9 cellular contexts compared by ENCODE assay signal in the genomic region with DNA sequence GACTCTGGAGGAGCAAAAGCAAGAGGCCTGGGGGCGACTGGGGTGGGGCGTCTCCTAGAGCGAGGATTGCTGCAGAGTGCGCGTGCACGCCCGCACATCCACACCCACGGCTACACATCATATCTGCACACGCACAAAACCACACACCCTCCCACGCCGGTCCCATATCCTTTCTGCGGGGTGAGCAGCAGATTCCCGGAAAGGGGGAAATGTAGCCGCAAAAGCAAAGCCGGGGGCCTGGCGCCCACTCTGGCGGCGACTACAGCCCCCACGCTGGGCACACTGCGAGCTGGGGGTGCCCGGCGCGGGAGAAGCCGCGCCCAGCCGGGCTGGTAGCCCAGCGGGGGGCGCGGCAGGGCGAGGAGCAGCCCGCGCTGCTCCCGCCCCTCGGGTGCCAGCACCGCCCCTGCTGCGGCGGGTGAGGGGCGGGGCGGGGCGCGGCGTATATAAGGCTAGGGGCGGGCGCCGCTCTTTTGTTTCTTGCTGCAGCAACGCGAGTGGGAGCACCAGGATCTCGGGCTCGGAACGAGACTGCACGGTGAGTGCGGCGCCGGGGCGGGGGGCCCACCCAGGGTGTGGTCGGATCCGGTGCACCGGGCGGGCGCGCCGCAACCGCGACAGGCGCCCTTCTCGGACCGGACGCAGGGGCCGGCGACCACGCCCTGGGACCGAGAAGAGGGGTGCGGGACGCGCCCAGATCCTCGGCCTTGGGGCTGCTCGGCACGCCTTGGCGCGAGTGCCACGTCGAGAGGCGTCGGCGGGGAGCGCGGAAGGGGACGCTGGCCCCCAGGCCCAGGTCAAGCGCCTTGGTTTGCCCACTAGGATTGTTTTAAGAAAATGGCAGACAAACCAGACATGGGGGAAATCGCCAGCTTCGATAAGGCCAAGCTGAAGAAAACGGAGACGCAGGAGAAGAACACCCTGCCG. TPM values are rescaled to one million over a fixed set of nuclear protein-coding genes. Genes with fewer than 3 reads are reported as not detected.
A peak's percentile ranks its signal among the peaks of the same experiment; 100 is the strongest.
DNase-seq lines count a peak whose midpoint lies in the region; ATAC-seq, FAIRE-seq and TF ChIP-seq lines count a peak whose summit lies in the region.
"Had no signal": no experiment of that assay in that cellular context is flagged by ENCODE, and none has a peak within 500 bp of the region (broad histone marks: within the 10 kb centered on the region; RNA-seq: fewer than 3 reads in every experiment).

A gene (plus strand): TSS at position 476 of the 927 bp plus-strand sequence.

- H3K36me3 ChIP-seq in BJ (ENCODE audit: control insufficient read depth, insufficient read depth, low read length), result peaks cover 5% of the 10 kb centered on the region
- no peaks in the 10 kb centered on the region for H3K36me3 ChIP-seq in HepG2 (replicated peaks in 1 of 2; ENCODE audit: control insufficient read depth in 1 of 2, insufficient read depth in 2 of 2, low read length in 2 of 2)

- H3K9me3 ChIP-seq in HepG2 (ENCODE audit: low read length), result peaks cover 5% of the 10 kb centered on the region; the same call in 1 of the 2 replicates

- peaks cover 31% of the 10 kb centered on the region for H3K4me1 ChIP-seq in HepG2 (ENCODE audit: insufficient read depth, low read length)

- peak within 1 kb of the TSS; percentile 45 for H2AFZ ChIP-seq in HepG2 (ENCODE audit: low read length)

- TF ChIP-seq RAD21 in HepG2 (CRISPR knock-in tag; IDR thresholded peaks at IDR 0.05), result peak; percentile 61

- peak within 1 kb of the TSS; percentile 99 for H3K4me2 ChIP-seq in HepG2 (ENCODE audit: low read depth, low read length)

- CTCF ChIA-PET in BJ (lab: Yijun Ruan, JAX), result interaction anchor here (3.3 to 5.5 kb wide), 2 partner anchors 20 kb away, joined by 23 to 30 read pairs; no protein-coding TSS in a partner anchor
- CTCF ChIA-PET in HepG2 (lab: Yijun Ruan, JAX; ENCODE audit: low intra/inter-chr PET ratio, low total read pairs), result interaction anchor here (4.3 kb wide), 1 partner anchor 20 kb away, joined by 64 read pairs; no protein-coding TSS in a partner anchor

- POLR2A ChIA-PET in BJ (lab: Charles Lee), result interaction anchor here (0.7 kb wide), 1 partner anchor 99 kb away, joined by 3 read pairs; no protein-coding TSS in a partner anchor
- POLR2A ChIA-PET in HepG2 (lab: Yijun Ruan, JAX), result interaction anchor here (0.6 to 7.5 kb wide), 10 partner anchors 13 to 447 kb away, joined by 3 to 141 read pairs (median 4); a partner anchor contains a TSS

- H3K4me3 ChIP-seq in BJ (ENCODE audit: low read depth, low read length) (peak within 1 kb of the TSS; percentile 80), HepG2 (replicated peaks in 1 of 3; ENCODE audit: insufficient read depth in 1 of 3, low read depth in 2 of 3, low read length in 3 of 3) (peak within 1 kb of the TSS; percentile 90 to 98 (median 98))

- TF ChIP-seq POLR2A in HepG2 (IDR thresholded peaks at IDR 0.05; ENCODE audit: insufficient read depth in 1 of 2, low read depth in 2 of 2, low read length in 2 of 2), result peak; percentile 87 to 99

- no peak for TF ChIP-seq CTCF in BJ (IDR thresholded peaks at IDR 0.05; ENCODE audit: insufficient read depth, low read depth, low read length)
- peak; percentile 35; the same call in 1 of the 2 replicates for TF ChIP-seq CTCF in HepG2 (CRISPR knock-in tag; IDR thresholded peaks at IDR 0.05)

- H3K27me3 ChIP-seq in BJ (ENCODE audit: control insufficient read depth, insufficient read depth, low read length) (no peaks in the 10 kb centered on the region), HepG2 (ENCODE audit: control insufficient read depth in 1 of 2, insufficient read depth in 2 of 2, low read length in 2 of 2) (peaks cover 2 to 32% of the 10 kb centered on the region in 2 experiments; a peak in 2 of 5 replicates)

- H3K9me3 Mint-ChIP-seq in dendritic cell treated with granulocyte-macrophage colony-stimulating factor and Interleukin-4, amounts not matched to agents 40 ng/mL and 50 ng/mL, for 4 days, result no peaks in the 10 kb centered on the region

- peak within 1 kb of the TSS; percentile 98 for H3K27ac Mint-ChIP-seq in dendritic cell treated with granulocyte-macrophage colony-stimulating factor and Interleukin-4, amounts not matched to agents 40 ng/mL and 50 ng/mL, for 4 days

- H3K4me1 Mint-ChIP-seq in dendritic cell treated with granulocyte-macrophage colony-stimulating factor and Interleukin-4, amounts not matched to agents 40 ng/mL and 50 ng/mL, for 4 days (ENCODE audit: low read depth), result peaks cover 66% of the 10 kb centered on the region

- no peak for FAIRE-seq in HepG2 (lab: Jason Lieb, UNC)
- FAIRE-seq: islet of Langerhans had no signal

- BruUV-seq in HepG2 (replicated peaks; lab: Mats Ljungman, UMichigan), result TSS peak; percentile 92

- peak within 1 kb of the TSS; percentile 65 for H3K27ac ChIP-seq in HepG2 (ENCODE audit: extremely low read length, insufficient read depth, low read length)

- no peaks in the 10 kb centered on the region for H4K20me1 ChIP-seq in HepG2 (ENCODE audit: insufficient read depth, low read length)

- DNase-seq in BJ (ENCODE audit: low read depth) (no peak), NCI-H526 treated with DMSO at 0.1 percent for 48 hours (lab: John Stamatoyannopoulos, UW) (peak; percentile 53), HepG2 (ENCODE audit: low spot score) (peak; percentile 73)
- peak; percentile 91 for DNase-seq in activated CD4-positive, alpha-beta T cell treated with anti-CD3 and anti-CD28 coated beads, Interleukin-2, amount 50 U/mL, for 1 hour
- DNase-seq in stimulated activated CD4-positive, alpha-beta T cell treated with anti-CD3 and anti-CD28 coated beads, Interleukin-4, amount 100 ng/mL, for 1 hour, result peak; percentile 88

- in situ Hi-C loops in HepG2 (cut with HindIII; ENCODE audit: extremely low pct_ligation_motif_present, low pct_unique_long_range_greater_than_20kb), result no loop called here

- intact Hi-C loops in dendritic cell treated with granulocyte-macrophage colony-stimulating factor and Interleukin-4, amounts not matched to agents 40 ng/mL and 50 ng/mL, for 4 days (cut with micrococcal nuclease), result loop anchor here (2.0 to 5.0 kb wide), 2 partner anchors 17 to 73 kb away; no protein-coding TSS in a partner anchor
- intact Hi-C loops in HepG2 (cut with micrococcal nuclease; ENCODE audit: unreplicated experiment), result loop anchor here (2.0 kb wide), 1 partner anchor 21 kb away; no protein-coding TSS in a partner anchor

- H3K79me2 ChIP-seq in HepG2 (ENCODE audit: insufficient read depth, low read length), result peaks cover 10% of the 10 kb centered on the region

- H3K9ac ChIP-seq in HepG2 (ENCODE audit: insufficient read depth, low read depth, low read length), result peak within 1 kb of the TSS; percentile 97

- no peaks in the 10 kb centered on the region for H3K27me3 Mint-ChIP-seq in dendritic cell treated with granulocyte-macrophage colony-stimulating factor and Interleukin-4, amounts not matched to agents 40 ng/mL and 50 ng/mL, for 4 days

- H3K36me3 Mint-ChIP-seq in dendritic cell treated with granulocyte-macrophage colony-stimulating factor and Interleukin-4, amounts not matched to agents 40 ng/mL and 50 ng/mL, for 4 days (ENCODE audit: low read depth), result peaks cover 47% of the 10 kb centered on the region

- under 1% methylated on average over 46 of the region's 94 CpGs for WGBS in HepG2 (ENCODE audit: low lambda C conversion rate)

- TF ChIP-seq EP300 in HepG2 (IDR thresholded peaks at IDR 0.05; ENCODE audit: low read depth in 2 of 2, low read length in 2 of 2), result peak in 1 of 2 experiments; percentile 29; a peak in 1 of 4 replicates
- TF ChIP-seq EP300 in HepG2 (CRISPR knock-in tag; IDR thresholded peaks at IDR 0.05; ENCODE audit: borderline replicate concordance), result 0 out of 2 replicates have a peak, but pooled peaks have one; percentile 49

- peak; percentile 73 for ATAC-seq in GM19035 (IDR thresholded peaks at IDR 0.05; ENCODE audit: unreplicated experiment)
- ATAC-seq in HG03342 (IDR thresholded peaks at IDR 0.05; ENCODE audit: unreplicated experiment), result peak; percentile 60
- peak; percentile 88 for ATAC-seq in HepG2

- H3K4me3 Mint-ChIP-seq in dendritic cell treated with granulocyte-macrophage colony-stimulating factor and Interleukin-4, amounts not matched to agents 40 ng/mL and 50 ng/mL, for 4 days, result peak within 1 kb of the TSS; percentile 98

TF ChIP-seq in HepG2, 621 proteins besides CTCF, POLR2A, EP300 and RAD21 (continues in another document):
- TF ChIP-seq ZNF484 (CRISPR knock-in tag; IDR thresholded peaks at IDR 0.05; ENCODE audit: borderline replicate concordance, low read depth) (no peak), RFX5 (IDR thresholded peaks at IDR 0.05; ENCODE audit: low read depth, low read length) (no peak), NFIC (IDR thresholded peaks at IDR 0.05; ENCODE audit: low read length) (no peak), ZZZ3 (CRISPR knock-in tag; IDR thresholded peaks at IDR 0.05; ENCODE audit: borderline replicate concordance) (no peak; the same call in 1 of the 2 replicates), AGO2 (optimal IDR thresholded peaks at IDR 0.05; ENCODE audit: low read depth, low read length) (peak; percentile 83)

RNA-seq across cellular contexts. Expression of the gene that starts here (rescaled TPM):
- polyA plus RNA-seq in BJ (2011; rRNA removed) (2,234 and 3,073 TPM in 2 replicates), HepG2 (2011; rRNA removed) (528 and 665 TPM in 2 replicates)
- polyA minus RNA-seq in BJ (2011; rRNA and poly(A)+ RNA removed), result 333 and 339 TPM in 2 replicates
- total RNA-seq in HepG2 (2016; rRNA removed; fragmentation: Illumina TruSeq; extraction: Trizol), result 708 and 754 TPM in 2 replicates
- total RNA-seq in HepG2 (2016; cell fraction: cytosol; rRNA removed; fragmentation: Illumina TruSeq; extraction: Trizol; ENCODE audit: low read depth), result 577 and 682 TPM in 2 replicates
- total RNA-seq in HepG2 (2016; cell fraction: insoluble cytoplasmic fraction; rRNA removed; fragmentation: Illumina TruSeq; extraction: Trizol), result 702 and 711 TPM in 2 replicates
- total RNA-seq in HepG2 (2016; cell fraction: membrane; rRNA removed; fragmentation: Illumina TruSeq; extraction: Trizol), result 753 and 798 TPM in 2 replicates
- 206 and 246 TPM in 2 replicates for total RNA-seq in HepG2 (2016; cell fraction: nucleus; rRNA removed; fragmentation: Illumina TruSeq; extraction: Trizol)
- polyA plus RNA-seq in HepG2 (2011; cell fraction: cytosol; rRNA removed), result 1,060 and 1,065 TPM in 2 replicates
- polyA plus RNA-seq in HepG2 (2011; cell fraction: nucleus; rRNA removed), result 311 and 445 TPM in 2 replicates
- polyA plus RNA-seq in HepG2 (2012), result 917 and 1,099 TPM in 2 replicates
- 700 and 865 TPM in 2 replicates for polyA plus RNA-seq in HepG2 (2016; cell fraction: cytosol; fragmentation: Illumina TruSeq; extraction: Trizol; ENCODE audit: low read depth)
- 669 and 773 TPM in 2 replicates for polyA plus RNA-seq in HepG2 (2016; cell fraction: insoluble cytoplasmic fraction; fragmentation: Illumina TruSeq; extraction: Trizol; ENCODE audit: low read depth)
- polyA plus RNA-seq in HepG2 (2016; cell fraction: membrane; fragmentation: Illumina TruSeq; extraction: Trizol; ENCODE audit: low read depth), result 819 and 872 TPM in 2 replicates
- 429 and 431 TPM in 2 replicates for polyA plus RNA-seq in HepG2 (2016; cell fraction: nucleus; fragmentation: Illumina TruSeq; extraction: Trizol; ENCODE audit: insufficient read depth, low read depth)
- 67.4 and 236 TPM in 2 replicates for polyA minus RNA-seq in HepG2 (2011; rRNA and poly(A)+ RNA removed; ENCODE audit: low replicate concordance)
- 123 and 157 TPM in 2 replicates for polyA minus RNA-seq in HepG2 (2011; cell fraction: cytosol; rRNA and poly(A)+ RNA removed)
- 35.6 and 38.8 TPM in 2 replicates for polyA minus RNA-seq in HepG2 (2011; cell fraction: nucleus; rRNA and poly(A)+ RNA removed)
